8 cellular contexts compared by ENCODE assay signal in the genomic region with DNA sequence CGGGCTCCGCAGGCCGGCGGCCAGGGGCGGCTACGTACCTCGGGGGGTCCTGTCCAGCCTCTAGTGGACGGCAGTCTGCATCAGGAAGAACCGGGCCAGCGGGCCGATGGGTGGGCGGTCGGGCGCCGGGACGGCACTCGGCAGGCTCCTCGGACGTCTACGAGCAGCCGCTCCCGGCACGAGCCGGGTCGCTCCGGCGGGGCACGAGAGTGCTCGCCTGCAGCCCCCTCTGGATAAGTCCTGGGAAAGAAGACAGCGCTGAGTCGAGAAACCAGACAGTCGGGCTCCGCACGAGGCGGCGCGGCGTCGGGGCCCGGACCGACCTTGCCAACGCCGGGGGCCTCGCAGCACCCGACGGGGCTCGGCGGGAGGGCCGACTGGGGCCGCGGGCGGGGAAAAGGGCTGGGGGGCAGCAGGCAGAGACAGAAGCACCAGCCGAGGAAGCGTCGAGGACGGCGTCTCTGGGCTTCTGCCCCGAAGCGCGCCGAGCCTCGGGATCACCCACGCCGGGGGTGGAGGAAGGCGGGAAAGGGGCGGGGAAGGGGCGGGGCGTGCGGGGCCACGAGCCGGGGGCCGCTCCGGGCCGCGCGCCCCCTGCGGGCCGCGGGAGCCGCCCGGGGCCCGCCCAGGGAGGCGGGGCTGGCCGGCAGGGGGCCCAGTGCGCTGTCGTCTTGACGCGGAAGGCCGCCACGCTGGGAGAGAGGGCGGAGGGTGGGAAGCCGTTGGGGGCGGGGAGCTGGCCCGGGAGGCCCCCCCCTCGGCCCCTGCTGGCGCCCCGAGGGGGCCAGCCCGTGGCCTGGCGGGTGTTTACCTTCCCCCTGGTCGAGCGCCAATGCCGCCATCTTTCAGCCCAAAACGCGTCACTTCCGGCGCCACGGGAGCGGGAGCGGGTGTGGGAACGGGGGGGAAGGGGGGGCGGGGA. TPM values are rescaled to one million over a fixed set of nuclear protein-coding genes. Genes with fewer than 3 reads are reported as not detected.
DNase-seq lines count a peak whose midpoint lies in the region; ATAC-seq, FAIRE-seq and TF ChIP-seq lines count a peak whose summit lies in the region.

No MANE protein-coding gene starts in this region.

- H3K9me1 ChIP-seq in keratinocyte (ENCODE audit: control insufficient read depth, extremely low read depth, insufficient read depth, low read length) = no peaks in the 10 kb centered on the region

- H2AFZ ChIP-seq in keratinocyte (ENCODE audit: control insufficient read depth, low read length) = no peak overlapping the region

- H3K4me2 ChIP-seq in keratinocyte (ENCODE audit: control insufficient read depth, extremely low read depth, insufficient read depth, low read depth, low read length) = peak overlapping the region; percentile 70

- H3K4me3 ChIP-seq in AG09309 (ENCODE audit: control insufficient read depth, low read depth, low read length) (peak overlapping the region; percentile 29), cardiac fibroblast (replicated peaks in 1 of 2; ENCODE audit: low read depth in 2 of 2, low read length in 2 of 2) (peak overlapping the region; percentile 53 to 68), keratinocyte (ENCODE audit: control insufficient read depth in 2 of 3, extremely low read depth in 1 of 3, insufficient read depth in 2 of 3, low read depth in 1 of 3, low read length in 3 of 3) (peak overlapping the region; percentile 70 to 84 (median 82))

- H3K36me3 ChIP-seq in keratinocyte (ENCODE audit: control insufficient read depth in 2 of 2, extremely low read depth in 1 of 2, insufficient read depth in 2 of 2, low read length in 2 of 2) = no peaks in the 10 kb centered on the region

- H3K9me3 Mint-ChIP-seq in activated B cell treated with CpG ODN at 0.5 μM for 24 hours = no peaks in the 10 kb centered on the region

- H3K9me3 ChIP-seq in keratinocyte (ENCODE audit: control insufficient read depth, low read depth, low read length) = no peaks in the 10 kb centered on the region

- H3K79me2 ChIP-seq in keratinocyte (ENCODE audit: control insufficient read depth, insufficient read depth, low read length) = peaks cover 19% of the 10 kb centered on the region

- peak overlapping the region; percentile 82 for H3K27ac Mint-ChIP-seq in activated B cell treated with CpG ODN at 0.5 μM for 24 hours

- H3K27ac ChIP-seq in keratinocyte (ENCODE audit: control insufficient read depth, insufficient read depth, low read length) = peak overlapping the region; percentile 87

- H4K20me1 ChIP-seq in keratinocyte (ENCODE audit: control insufficient read depth, extremely low read depth, insufficient read depth, low read length) = no peaks in the 10 kb centered on the region

- peaks cover 21% of the 10 kb centered on the region for H3K4me1 Mint-ChIP-seq in activated B cell treated with CpG ODN at 0.5 μM for 24 hours

- H3K9ac ChIP-seq in keratinocyte (ENCODE audit: control insufficient read depth, extremely low read depth, insufficient read depth, low read length) = peak overlapping the region; percentile 92

- no peaks in the 10 kb centered on the region for H3K4me1 ChIP-seq in keratinocyte (ENCODE audit: control insufficient read depth, extremely low read depth, insufficient read depth, low read length)

- CTCF ChIA-PET in activated B cell treated with CpG ODN at 0.5 μM for 24 hours (lab: Charles Lee) = interaction anchor here (1.4 to 3.5 kb wide), 3 partner anchors 25 to 118 kb away, joined by 4 to 22 read pairs (median 7); partner anchors contain the start of genes APOO, CXorf58 and EIF2S3

- dilution Hi-C loops in keratinocyte (cut with MboI; ENCODE audit: extremely low pct_ligation_motif_present, low sequenced_read_pairs) = no loop called here

- peak; percentile 87 for ATAC-seq in GM18907 (IDR thresholded peaks at IDR 0.05; ENCODE audit: unreplicated experiment)
- ATAC-seq in HG03135 (IDR thresholded peaks at IDR 0.05; ENCODE audit: unreplicated experiment) = peak; percentile 86
- ATAC-seq in activated B cell treated with CpG ODN at 0.5 μM for 24 hours (ENCODE audit: low read depth) = peak; percentile 91

- POLR2A ChIA-PET in activated B cell treated with CpG ODN at 0.5 μM for 24 hours (lab: Charles Lee) = interaction anchor here (0.6 to 4.5 kb wide), 14 partner anchors 10 to 252 kb away, joined by 3 to 113 read pairs (median 4); partner anchors contain the start of genes APOO, CXorf58, EIF2S3 and SAT1

- H3K27me3 Mint-ChIP-seq in activated B cell treated with CpG ODN at 0.5 μM for 24 hours = no peaks in the 10 kb centered on the region

- intact Hi-C loops in activated B cell treated with CpG ODN at 0.5 μM for 24 hours (cut with micrococcal nuclease) = loop anchor here (1.0 to 10.0 kb wide), 5 partner anchors 29 to 360 kb away; partner anchors contain the start of genes CXorf58, EIF2S3, PRDX4 and SAT1

- FAIRE-seq in keratinocyte (lab: Jason Lieb, UNC) = no peak

- peak overlapping the region; percentile 85 for H3K4me3 Mint-ChIP-seq in activated B cell treated with CpG ODN at 0.5 μM for 24 hours

- no peaks in the 10 kb centered on the region for H3K27me3 ChIP-seq in keratinocyte (ENCODE audit: control insufficient read depth, extremely low read depth, insufficient read depth, low read length)

- TF ChIP-seq CTCF in AG09309 (IDR thresholded peaks at IDR 0.05; ENCODE audit: control insufficient read depth, insufficient read depth, low read depth, low read length, missing control alignments) = peak; percentile 10
- no peak for TF ChIP-seq CTCF in activated B cell treated with CpG ODN at 0.5 μM for 24 hours (IDR thresholded peaks at IDR 0.05)
- no peak for TF ChIP-seq CTCF in cardiac fibroblast (IDR thresholded peaks at IDR 0.05; ENCODE audit: low read depth, low read length)
- TF ChIP-seq CTCF in keratinocyte (optimal IDR thresholded peaks at IDR 0.05 in 1 of 3, IDR thresholded peaks at IDR 0.05 in 1 of 3, conservative IDR thresholded peaks at IDR 0.05 in 1 of 3; ENCODE audit: extremely low read depth in 1 of 3, insufficient read depth in 2 of 3, low read length in 3 of 3) = no peak

- peak; percentile 64 for DNase-seq in AG09309 (ENCODE audit: low read depth)
- peak; percentile 97 for DNase-seq in NCI-H2227 (lab: John Stamatoyannopoulos, UW; ENCODE audit: unreplicated experiment)
- DNase-seq in activated B cell treated with CpG ODN at 0.5 μM for 24 hours = peak; percentile 70
- DNase-seq in cardiac fibroblast (ENCODE audit: low read depth in 2 of 2) = peak; percentile 89 to 96
- DNase-seq in keratinocyte (ENCODE audit: low read depth, low spot score) = no peak
- peak; percentile 80 for DNase-seq in stimulated activated CD4-positive, alpha-beta T cell treated with anti-CD3 and anti-CD28 coated beads, Interleukin-12 subunit alpha, Interleukin-12 subunit beta, amount 100 ng/mL, for 4 hours

- peaks cover 1% of the 10 kb centered on the region for H3K36me3 Mint-ChIP-seq in activated B cell treated with CpG ODN at 0.5 μM for 24 hours (ENCODE audit: low read depth)

RNA-seq across cellular contexts. Expression of gene KLHL15, which starts 1.9 kb away (rescaled TPM):
- total RNA-seq in activated B cell treated with CpG ODN at 0.5 μM for 24 hours = 7.3 and 8.1 TPM in 2 replicates
- polyA plus RNA-seq in keratinocyte = 1.9 to 3.4 TPM (median 2.2 TPM) in 3 replicates
- 0.91 TPM for polyA plus RNA-seq in keratinocyte (2011; ENCODE audit: low read depth)
- polyA plus RNA-seq in keratinocyte (2011; cell fraction: cytosol; rRNA removed) = 0.90 and 1.5 TPM in 2 replicates
- 2.3 and 3.4 TPM in 2 replicates for polyA plus RNA-seq in keratinocyte (2011; cell fraction: nucleus; rRNA removed)
- 1.6 TPM in 2 replicates for polyA plus RNA-seq in keratinocyte (2012; ENCODE audit: low replicate concordance)
- polyA minus RNA-seq in keratinocyte = 1.0 to 6.3 TPM (median 2.5 TPM) in 3 replicates
- 2.5 TPM for polyA minus RNA-seq in keratinocyte (2011; cell fraction: cytosol; rRNA and poly(A)+ RNA removed)
- 3.8 and 5.9 TPM in 2 replicates for polyA minus RNA-seq in keratinocyte (2011; cell fraction: nucleus; rRNA and poly(A)+ RNA removed)

RNA-seq across cellular contexts. Expression of gene EIF2S3, which starts 29.7 kb away (rescaled TPM):
- total RNA-seq in activated B cell treated with CpG ODN at 0.5 μM for 24 hours = 281 and 314 TPM in 2 replicates
- 96.7 to 127 TPM (median 112 TPM) in 3 replicates for polyA plus RNA-seq in keratinocyte
- polyA plus RNA-seq in keratinocyte (2011; ENCODE audit: low read depth) = 157 TPM
- polyA plus RNA-seq in keratinocyte (2011; cell fraction: cytosol; rRNA removed) = 92.3 and 153 TPM in 2 replicates
- polyA plus RNA-seq in keratinocyte (2011; cell fraction: nucleus; rRNA removed) = 225 and 267 TPM in 2 replicates
- polyA plus RNA-seq in keratinocyte (2012; ENCODE audit: low replicate concordance) = 121 and 190 TPM in 2 replicates
- polyA minus RNA-seq in keratinocyte = 100 to 182 TPM (median 130 TPM) in 3 replicates
- polyA minus RNA-seq in keratinocyte (2011; cell fraction: cytosol; rRNA and poly(A)+ RNA removed) = 221 TPM
- polyA minus RNA-seq in keratinocyte (2011; cell fraction: nucleus; rRNA and poly(A)+ RNA removed) = 54.9 and 115 TPM in 2 replicates

Comparison
In these comparisons a context has a peak if more than half of its experiments do, and no peak if none do; other contexts are left out.
1. H3K4me3 ChIP-seq: peak in every context shown above with its lines; median percentile 82 in keratinocyte; 60 in cardiac fibroblast; 29 in AG09309.